13 cellular contexts compared by ENCODE assay signal in the genomic region with DNA sequence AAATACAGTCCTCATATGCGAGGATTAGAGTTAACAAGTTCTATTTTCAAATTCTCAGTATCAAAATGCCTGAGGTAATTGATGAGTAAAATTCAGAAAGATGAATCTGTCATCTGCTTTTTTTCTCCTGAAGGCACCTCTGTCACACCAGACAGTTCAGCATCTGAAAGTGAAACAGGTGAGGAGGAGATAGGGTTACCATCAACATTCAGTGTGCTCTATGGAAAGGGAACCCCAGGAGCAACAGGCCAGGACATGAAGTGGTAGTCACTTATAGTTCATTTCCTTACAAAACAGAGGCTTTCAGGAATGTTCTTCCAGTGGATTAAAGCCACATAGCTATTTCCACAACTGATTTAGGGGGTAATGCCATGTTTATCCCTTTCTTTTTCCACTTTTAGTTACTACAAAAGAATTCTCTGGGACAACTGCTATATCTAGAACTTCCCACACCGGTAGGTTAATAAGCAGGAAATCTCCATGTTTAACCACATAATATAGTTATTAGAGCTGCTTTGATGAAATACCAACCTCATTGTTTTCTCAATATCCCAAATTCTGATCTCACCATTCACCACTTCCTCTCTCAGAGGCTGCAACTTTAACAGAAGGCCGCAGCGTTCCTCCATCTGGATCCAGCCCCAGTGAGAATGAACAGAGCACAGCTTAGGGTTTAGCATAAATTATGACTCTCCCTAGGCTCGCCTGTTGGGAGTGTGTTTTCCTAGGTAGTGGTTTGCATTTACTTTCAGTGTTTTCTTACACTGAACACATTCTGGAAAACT.
DNase-seq lines count a peak whose midpoint lies in the region; ATAC-seq and TF ChIP-seq lines count a peak whose summit lies in the region.
"Had no signal": no experiment of that assay in that cellular context is flagged by ENCODE, and none has a peak within 500 bp of the region (broad histone marks: within the 10 kb centered on the region; RNA-seq: fewer than 3 reads in every experiment).

No MANE protein-coding gene starts in this region.

- no peak overlapping the region for H3K9ac ChIP-seq in adipocyte (ENCODE audit: low read length)
- H3K9ac ChIP-seq: BLaER1 had no signal

- no peaks in the 10 kb centered on the region for H3K4me1 ChIP-seq in adipocyte (ENCODE audit: control insufficient read depth, insufficient read depth, low read length)
- peaks cover 0 to 4% (median 0%) of the 10 kb centered on the region in 4 donors for H3K4me1 ChIP-seq in transverse colon

- H3K4me3 Mint-ChIP-seq in stimulated activated memory B cell treated with anti-CD40 and anti-IgM and Interleukin-4, amounts not matched to agents 10 μg/mL and 1 μg/mL and 100 μg/mL, for 72 hours: no peak overlapping the region
- H3K4me3 Mint-ChIP-seq: activated CD8-positive, alpha-beta T cell treated with anti-CD3 and anti-CD28 coated beads, Interleukin-2, amount 10 ng/mL, durations not matched to agents 7 days and 5 days had no signal

- DNase-seq in EH (ENCODE audit: low read depth): peak; percentile 7
- DNase-seq in adipocyte (ENCODE audit: low read depth): peak; percentile 7
- DNase-seq in transverse colon: no peak
- no peak for DNase-seq in activated naive CD4-positive, alpha-beta T cell (lab: John Stamatoyannopoulos, UW)
- DNase-seq: activated CD8-positive, alpha-beta T cell treated with anti-CD3 and anti-CD28 coated beads, Interleukin-2, amount 10 ng/mL, durations not matched to agents 7 days and 5 days; dermis blood vessel endothelial cell; NCI-H526; stimulated activated CD4-positive, alpha-beta T cell treated with anti-CD3 and anti-CD28 coated beads, Interleukin-2, amount 100 ng/mL, for 24 hours had no signal

- WGBS in transverse colon (ENCODE audit: low coverage in 1 of 2), 2 donors: 36 to 51% methylated on average over 5 of the region's 5 CpGs

- H3K27ac Mint-ChIP-seq in stimulated activated memory B cell treated with anti-CD40 and anti-IgM and Interleukin-4, amounts not matched to agents 10 μg/mL and 1 μg/mL and 100 μg/mL, for 72 hours: no peak overlapping the region
- H3K27ac Mint-ChIP-seq: activated CD8-positive, alpha-beta T cell treated with anti-CD3 and anti-CD28 coated beads, Interleukin-2, amount 10 ng/mL, durations not matched to agents 7 days and 5 days had no signal

- no peak for TF ChIP-seq CTCF in transverse colon (IDR thresholded peaks at IDR 0.05)

- H3K36me3 ChIP-seq in adipocyte (ENCODE audit: control insufficient read depth, insufficient read depth, low read length, severe bottlenecking) (no peaks in the 10 kb centered on the region), transverse colon (no peaks in the 10 kb centered on the region)
- H3K36me3 ChIP-seq: BLaER1 had no signal

- no peaks in the 10 kb centered on the region for H3K4me1 Mint-ChIP-seq in stimulated activated memory B cell treated with anti-CD40 and anti-IgM and Interleukin-4, amounts not matched to agents 10 μg/mL and 1 μg/mL and 100 μg/mL, for 72 hours

- H3K9me3 ChIP-seq in adipocyte (ENCODE audit: control insufficient read depth, low read length) (no peaks in the 10 kb centered on the region), transverse colon (no peaks in the 10 kb centered on the region)
- H3K9me3 ChIP-seq: BLaER1 had no signal

- peak overlapping the region in 1 of 4 donors; percentile 23 for H3K27ac ChIP-seq in transverse colon
- H3K27ac ChIP-seq: BLaER1 had no signal

- peaks cover 12% of the 10 kb centered on the region for H3K27me3 Mint-ChIP-seq in stimulated activated memory B cell treated with anti-CD40 and anti-IgM and Interleukin-4, amounts not matched to agents 10 μg/mL and 1 μg/mL and 100 μg/mL, for 72 hours

- TF ChIP-seq POLR2A in transverse colon (IDR thresholded peaks at IDR 0.05): no peak

- H3K27me3 ChIP-seq in adipocyte (replicated peaks; ENCODE audit: control insufficient read depth, insufficient read depth, low read length): no peaks in the 10 kb centered on the region
- no peaks in the 10 kb centered on the region for H3K27me3 ChIP-seq in transverse colon
- H3K27me3 ChIP-seq: BLaER1 had no signal

- no peaks in the 10 kb centered on the region for H3K9me3 Mint-ChIP-seq in stimulated activated memory B cell treated with anti-CD40 and anti-IgM and Interleukin-4, amounts not matched to agents 10 μg/mL and 1 μg/mL and 100 μg/mL, for 72 hours

- intact Hi-C loops in transverse colon (cut with DNase I; ENCODE audit: low total_unique reads): no loop called here

- H3K36me3 Mint-ChIP-seq in stimulated activated memory B cell treated with anti-CD40 and anti-IgM and Interleukin-4, amounts not matched to agents 10 μg/mL and 1 μg/mL and 100 μg/mL, for 72 hours: no peaks in the 10 kb centered on the region

- H3K4me3 ChIP-seq in adipocyte (ENCODE audit: low read length) (no peak overlapping the region), transverse colon (no peak overlapping the region)
- H3K4me3 ChIP-seq: BLaER1 had no signal

- ATAC-seq in GM21390 (IDR thresholded peaks at IDR 0.05; ENCODE audit: unreplicated experiment) (peak; percentile 77), HG03442 (IDR thresholded peaks at IDR 0.05; ENCODE audit: unreplicated experiment) (peak; percentile 71), GM18861 (IDR thresholded peaks at IDR 0.05; ENCODE audit: unreplicated experiment) (no peak)
- no peak for ATAC-seq in stimulated activated memory B cell treated with anti-CD40 and anti-IgM and Interleukin-4, amounts not matched to agents 10 μg/mL and 1 μg/mL and 100 μg/mL, for 72 hours
- ATAC-seq: activated CD8-positive, alpha-beta T cell treated with anti-CD3 and anti-CD28 coated beads, Interleukin-2, amount 10 ng/mL, durations not matched to agents 7 days and 5 days had no signal

- in situ Hi-C loops in transverse colon (cut with MboI; ENCODE audit: low pct_ligation_motif_present in 1 of 4, low pct_unique_long_range_greater_than_20kb in 1 of 4, low sequenced_read_pairs in 3 of 4): no loop called here

- no peak for TF ChIP-seq EP300 in transverse colon (IDR thresholded peaks at IDR 0.05; ENCODE audit: low read depth)

Comparison
In these comparisons a context has a peak if more than half of its experiments do, and no peak if none do; other contexts are left out.
1. DNase-seq: peak in EH (single experiment) and adipocyte (single experiment); none in transverse colon (single experiment) and activated naive CD4-positive, alpha-beta T cell (0 of 4).
2. ATAC-seq: peak in GM21390 (single experiment) and HG03442 (single experiment); none in stimulated activated memory B cell treated with anti-CD40 and anti-IgM and Interleukin-4, amounts not matched to agents 10 μg/mL and 1 μg/mL and 100 μg/mL, for 72 hours (single experiment) and GM18861 (single experiment).